In genomic region chr1:58572691-58573090, GRCh38 we compare ENCODE assay signal across 20 cellular contexts. TPM values are rescaled to one million over a fixed set of nuclear protein-coding genes. Genes with fewer than 3 reads are reported as not detected.
A peak's percentile ranks its signal among the peaks of the same experiment; 100 is the strongest.
DNase-seq lines count a peak whose midpoint lies in the region; ATAC-seq and TF ChIP-seq lines count a peak whose summit lies in the region.
"Had no signal": no experiment of that assay in that cellular context is flagged by ENCODE, and none has a peak within 500 bp of the region (broad histone marks: within the 10 kb centered on the region; RNA-seq: fewer than 3 reads in every experiment).

No MANE protein-coding gene starts in this region.

- no peak overlapping the region for H2AFZ ChIP-seq in mammary epithelial cell (ENCODE audit: low read depth, low read length)

- H3K4me3 ChIP-seq in mammary epithelial cell (replicated peaks in 1 of 3; ENCODE audit: insufficient read depth in 1 of 3, low read depth in 2 of 3, low read length in 3 of 3), result peak overlapping the region; percentile 19 to 23 (median 21)
- H3K4me3 ChIP-seq in lower lobe of right lung, result no peak overlapping the region
- no peak overlapping the region for H3K4me3 ChIP-seq in urinary bladder (ENCODE audit: low read depth, low read length)
- H3K4me3 ChIP-seq: A549, left ventricle myocardium inferior had no signal

- H3K36me3 ChIP-seq in mammary epithelial cell (ENCODE audit: insufficient read depth, low read length) (no peaks in the 10 kb centered on the region), lower lobe of right lung (no peaks in the 10 kb centered on the region), urinary bladder (ENCODE audit: insufficient read depth) (no peaks in the 10 kb centered on the region)
- H3K36me3 ChIP-seq: left ventricle myocardium inferior had no signal

- dilution Hi-C loops in mammary epithelial cell (cut with HindIII; ENCODE audit: low sequenced_read_pairs), result no loop called here

- peak overlapping the region; percentile 86 for H3K27ac Mint-ChIP-seq in activated T-cell treated with anti-CD3 and anti-CD28 coated beads, Interleukin-2, amount 50 U/mL, for 72 hours
- H3K27ac Mint-ChIP-seq: activated naive CD8-positive, alpha-beta T cell treated with anti-CD3 and anti-CD28 coated beads for 36 hours had no signal

- WGBS in mammary epithelial cell (ENCODE audit: low coverage, missing lambda C conversion rate), result 0% methylated on average over 2 of the region's 2 CpGs
- WGBS in urinary bladder, result 71% methylated on average over 2 of the region's 2 CpGs

- peaks cover 89% of the 10 kb centered on the region for H3K27me3 Mint-ChIP-seq in activated T-cell treated with anti-CD3 and anti-CD28 coated beads, Interleukin-2, amount 50 U/mL, for 72 hours (ENCODE audit: low read depth)

- TF ChIP-seq CTCF in mammary epithelial cell (conservative IDR thresholded peaks at IDR 0.05 in 1 of 2, IDR thresholded peaks at IDR 0.05 in 1 of 2; ENCODE audit: extremely low read depth in 1 of 2, insufficient read depth in 1 of 2, low read depth in 1 of 2, low read length in 2 of 2), result no peak
- TF ChIP-seq CTCF in lower lobe of right lung (IDR thresholded peaks at IDR 0.05), result no peak

- H3K9me3 Mint-ChIP-seq in activated T-cell treated with anti-CD3 and anti-CD28 coated beads, Interleukin-2, amount 50 U/mL, for 72 hours, result no peaks in the 10 kb centered on the region
- H3K9me3 Mint-ChIP-seq: activated naive CD8-positive, alpha-beta T cell treated with anti-CD3 and anti-CD28 coated beads for 36 hours had no signal

- peak overlapping the region; percentile 85 for H3K4me2 ChIP-seq in mammary epithelial cell (ENCODE audit: insufficient read depth, low read depth, low read length)
- H3K4me2 ChIP-seq: A549 had no signal

- peaks cover 49% of the 10 kb centered on the region for H3K4me1 ChIP-seq in mammary epithelial cell (ENCODE audit: insufficient read depth, low read length)
- H3K4me1 ChIP-seq in lower lobe of right lung, result peaks cover 14% of the 10 kb centered on the region
- H3K4me1 ChIP-seq in urinary bladder (ENCODE audit: insufficient read depth), result peaks cover 3% of the 10 kb centered on the region
- H3K4me1 ChIP-seq: A549 had no signal

- BruUV-seq in mammary epithelial cell (replicated peaks; lab: Mats Ljungman, UMichigan), result no TSS peak

- H3K36me3 Mint-ChIP-seq in activated T-cell treated with anti-CD3 and anti-CD28 coated beads, Interleukin-2, amount 50 U/mL, for 72 hours (ENCODE audit: insufficient read depth in 2 of 2), result peaks cover 1 to 5% of the 10 kb centered on the region in 2 donors
- H3K36me3 Mint-ChIP-seq: activated naive CD8-positive, alpha-beta T cell treated with anti-CD3 and anti-CD28 coated beads for 36 hours had no signal

- H3K27me3 ChIP-seq in mammary epithelial cell (ENCODE audit: insufficient read depth, low read length), result no peaks in the 10 kb centered on the region
- peaks cover 15% of the 10 kb centered on the region for H3K27me3 ChIP-seq in lower lobe of right lung (ENCODE audit: low read depth)

- H3K9me3 ChIP-seq in mammary epithelial cell (replicated peaks; ENCODE audit: insufficient read depth, low read length), result no peaks in the 10 kb centered on the region
- no peaks in the 10 kb centered on the region for H3K9me3 ChIP-seq in lower lobe of right lung
- H3K9me3 ChIP-seq: A549, left ventricle myocardium inferior had no signal

- H3K27ac ChIP-seq in mammary epithelial cell (ENCODE audit: insufficient read depth, low read depth, low read length) (peak overlapping the region; percentile 99), lower lobe of right lung (peak overlapping the region; percentile 86), urinary bladder (ENCODE audit: low read depth) (peak overlapping the region; percentile 14)
- H3K27ac ChIP-seq: A549, left ventricle myocardium inferior had no signal

- H4K20me1 ChIP-seq in mammary epithelial cell (ENCODE audit: insufficient read depth, low read length), result no peaks in the 10 kb centered on the region

- CTCF ChIA-PET in mammary epithelial cell (lab: Charles Lee; ENCODE audit: low non-redundant PET), result interaction anchor here (0.7 kb wide), 1 partner anchor 106 kb away, joined by 4 read pairs; no protein-coding TSS in a partner anchor

- no peak for ATAC-seq in activated T-cell treated with anti-CD3 and anti-CD28 coated beads, Interleukin-2, amount 50 U/mL, for 72 hours (replicated peaks in 1 of 2)
- ATAC-seq in lower lobe of right lung, result peak; percentile 59 to 65
- ATAC-seq in GM21526 (IDR thresholded peaks at IDR 0.05; ENCODE audit: low FRiP score, unreplicated experiment), result no peak
- no peak for ATAC-seq in HG03108 (IDR thresholded peaks at IDR 0.05; ENCODE audit: unreplicated experiment)
- ATAC-seq: A549 had no signal

- DNase-seq in activated T-cell treated with anti-CD3 and anti-CD28 coated beads, Interleukin-2, amount 50 U/mL, for 72 hours, result no peak
- DNase-seq in activated T-cell treated with anti-CD3 and anti-CD28 coated beads, Interleukin-2, amount 50 U/mL, for 1 hour, result no peak
- DNase-seq in mammary epithelial cell, result peak; percentile 81
- DNase-seq in lower lobe of right lung, result peak; percentile 72
- no peak for DNase-seq in iPS-NIHi11 (ENCODE audit: low spot score)
- DNase-seq: activated naive CD8-positive, alpha-beta T cell treated with anti-CD3 and anti-CD28 coated beads for 36 hours; activated T-cell treated with anti-CD3 and anti-CD28 coated beads, Interleukin-2, amount 50 U/mL, for 48 hours; effector CD4-positive, alpha-beta T cell; hippocampal formation; left ventricle myocardium inferior; naive B cell; NCI-H146; NCI-H524 treated with DMSO at 0.1 percent for 48 hours; OCI-M1; stimulated activated naive CD4-positive, alpha-beta T cell had no signal

- peak overlapping the region; percentile 58 for H3K9ac ChIP-seq in mammary epithelial cell (ENCODE audit: insufficient read depth, low read length)

- in situ Hi-C loops in mammary epithelial cell (cut with MboI; ENCODE audit: low sequenced_read_pairs in 2 of 2), result no loop called here

- H3K4me1 Mint-ChIP-seq in activated T-cell treated with anti-CD3 and anti-CD28 coated beads, Interleukin-2, amount 50 U/mL, for 72 hours (ENCODE audit: low read depth), result peaks cover 37% of the 10 kb centered on the region

- H3K79me2 ChIP-seq in mammary epithelial cell (ENCODE audit: insufficient read depth, low read length), result peaks cover 39% of the 10 kb centered on the region

- intact Hi-C loops in mammary epithelial cell (cut with micrococcal nuclease), result loop anchor here (1.0 kb wide), 1 partner anchor 26 kb away; the partner anchor contains the start of gene OMA1
- intact Hi-C loops in lower lobe of right lung (cut with DNase I), result no loop called here

- H3K4me3 Mint-ChIP-seq in activated T-cell treated with anti-CD3 and anti-CD28 coated beads, Interleukin-2, amount 50 U/mL, for 72 hours, result peak overlapping the region in 1 of 2 donors; percentile 80
- H3K4me3 Mint-ChIP-seq: activated naive CD8-positive, alpha-beta T cell treated with anti-CD3 and anti-CD28 coated beads for 36 hours; naive B cell had no signal

RNA-seq across cellular contexts. Expression of gene TACSTD2, which starts 4.4 kb away (rescaled TPM):
- total RNA-seq in activated T-cell treated with anti-CD3 and anti-CD28 coated beads, Interleukin-2, amount 50 U/mL, for 72 hours, result under 1 TPM in 1 of 2 donors, not detected in 1; 0.21 TPM
- total RNA-seq in mammary epithelial cell (100 to 1,000 TPM; 231 to 244 TPM), lower lobe of right lung (69.9 TPM), urinary bladder (40.6 TPM)
- polyA plus RNA-seq in mammary epithelial cell (135 TPM), urinary bladder (89.6 TPM)
- 98.6 TPM for polyA minus RNA-seq in mammary epithelial cell
- total RNA-seq: HT1080 had no signal
- polyA plus RNA-seq: A549 had no signal

RNA-seq across cellular contexts. Expression of gene OMA1, which starts 26.2 kb away (rescaled TPM):
- 10 to 100 TPM; 12.2 TPM for total RNA-seq in activated T-cell treated with anti-CD3 and anti-CD28 coated beads, Interleukin-2, amount 50 U/mL, for 72 hours
- total RNA-seq in mammary epithelial cell (10 to 100 TPM; 14.8 to 20.3 TPM), lower lobe of right lung (33.4 TPM), urinary bladder (57.8 TPM)
- polyA plus RNA-seq in mammary epithelial cell (10.9 TPM), urinary bladder (16.9 TPM)
- not detected for polyA minus RNA-seq in mammary epithelial cell

Comparison
In these comparisons a context has a peak if more than half of its experiments do, and no peak if none do; other contexts are left out.
1. ATAC-seq: peak in lower lobe of right lung (2 of 2); none in activated T-cell treated with anti-CD3 and anti-CD28 coated beads, Interleukin-2, amount 50 U/mL, for 72 hours (0 of 2), GM21526 (single experiment) and HG03108 (single experiment).
2. DNase-seq: peak in mammary epithelial cell (single experiment) and lower lobe of right lung (single experiment); none in activated T-cell treated with anti-CD3 and anti-CD28 coated beads, Interleukin-2, amount 50 U/mL, for 72 hours (0 of 2), activated T-cell treated with anti-CD3 and anti-CD28 coated beads, Interleukin-2, amount 50 U/mL, for 1 hour (single experiment) and iPS-NIHi11 (single experiment).
3. H3K27ac ChIP-seq: peak in every context shown above with its lines; median percentile 99 in mammary epithelial cell; 86 in lower lobe of right lung; 14 in urinary bladder.
4. H3K4me3 ChIP-seq: peak in mammary epithelial cell (3 of 3); none in lower lobe of right lung (single experiment) and urinary bladder (single experiment).
5. RNA of gene TACSTD2, which starts 4.4 kb away (total RNA-seq): 231 to 244 TPM in mammary epithelial cell, 69.9 TPM in lower lobe of right lung (single experiment) and 40.6 TPM in urinary bladder (single experiment); 0.21 TPM in activated T-cell treated with anti-CD3 and anti-CD28 coated beads, Interleukin-2, amount 50 U/mL, for 72 hours; every median in the first group is over 10 times any median in the second.